In the genomic region with DNA sequence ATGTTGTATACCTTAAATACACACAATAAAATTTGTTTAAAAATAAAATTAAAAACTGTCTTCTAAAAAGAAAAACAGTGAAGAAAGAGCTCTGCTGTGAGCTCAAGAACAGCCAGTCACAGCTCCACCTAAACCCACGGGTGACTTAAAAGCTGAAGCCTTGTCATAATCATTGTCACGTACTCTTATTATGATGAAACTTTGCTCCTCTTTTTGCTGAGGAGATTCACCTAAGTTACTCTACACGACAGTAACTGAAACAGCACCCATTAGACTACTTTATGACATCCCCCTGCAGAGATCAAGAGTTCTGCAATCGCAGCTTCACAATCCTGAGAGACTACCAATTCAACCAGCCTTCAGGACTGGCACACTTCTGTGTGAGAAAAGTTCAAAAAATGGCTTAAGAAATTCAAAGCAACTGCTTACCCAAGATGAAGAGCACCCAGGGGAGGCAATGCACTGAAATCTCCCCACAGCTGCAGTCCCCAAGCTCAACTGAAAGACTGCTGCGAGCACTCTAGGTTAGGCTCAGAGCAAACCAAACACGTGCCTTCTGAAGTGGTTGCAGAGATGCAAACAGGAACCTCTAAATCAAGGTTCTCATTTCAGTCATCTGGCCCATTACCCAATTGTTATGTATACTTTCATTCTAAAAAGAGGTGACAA, we compare ENCODE assay signal across 8 cellular contexts. TPM values are rescaled to one million over a fixed set of nuclear protein-coding genes. Genes with fewer than 3 reads are reported as not detected.
DNase-seq lines count a peak whose midpoint lies in the region; ATAC-seq and TF ChIP-seq lines count a peak whose summit lies in the region.

TSS of gene JAML (minus strand) at position 500 of the 669 bp plus-strand sequence. CDS start 10,145 bp downstream, outside the sequence.

- no peaks in the 10 kb centered on the region for H3K79me1 ChIP-seq in trophoblast cell (ENCODE audit: low read length)

- peak within 1 kb of the TSS; percentile 93 for H3K4me3 Mint-ChIP-seq in activated naive CD8-positive, alpha-beta T cell treated with anti-CD3 and anti-CD28 coated beads for 36 hours

- ATAC-seq in GM19463 (IDR thresholded peaks at IDR 0.05; ENCODE audit: unreplicated experiment) (peak; percentile 46), GM21515 (IDR thresholded peaks at IDR 0.05; ENCODE audit: unreplicated experiment) (no peak)

- H3K27ac ChIP-seq in Peyer's patch (peak within 1 kb of the TSS; percentile 47 to 66 (median 58)), trophoblast cell (ENCODE audit: low read depth, low read length) (no peak within 1 kb of the TSS)

- H3K14ac ChIP-seq in trophoblast cell (ENCODE audit: low read length): no peak within 1 kb of the TSS

- peak; percentile 36 to 61 for TF ChIP-seq POLR2A in Peyer's patch (IDR thresholded peaks at IDR 0.05)

- H3K9me3 Mint-ChIP-seq in activated naive CD8-positive, alpha-beta T cell treated with anti-CD3 and anti-CD28 coated beads for 36 hours: peaks cover 11% of the 10 kb centered on the region

- no peak within 1 kb of the TSS for H3K18ac ChIP-seq in trophoblast cell (ENCODE audit: low read length)

- H3K9me3 ChIP-seq in Peyer's patch: no peaks in the 10 kb centered on the region
- no peaks in the 10 kb centered on the region for H3K9me3 ChIP-seq in trophoblast cell (ENCODE audit: insufficient read depth, low read depth, low read length)

- H3K36me3 ChIP-seq in Peyer's patch: peaks cover 0 to 5% (median 0%) of the 10 kb centered on the region in 3 donors
- no peaks in the 10 kb centered on the region for H3K36me3 ChIP-seq in trophoblast cell (ENCODE audit: control insufficient read depth in 1 of 2, insufficient read depth in 2 of 2, low read length in 2 of 2)

- no peaks in the 10 kb centered on the region for H3K27me3 Mint-ChIP-seq in activated naive CD8-positive, alpha-beta T cell treated with anti-CD3 and anti-CD28 coated beads for 36 hours

- H3K4me1 ChIP-seq in Peyer's patch (peaks cover 0 to 7% (median 2%) of the 10 kb centered on the region in 4 donors), trophoblast cell (ENCODE audit: control insufficient read depth in 1 of 2, insufficient read depth in 2 of 2, low read length in 2 of 2) (no peaks in the 10 kb centered on the region)

- no peak within 1 kb of the TSS for H2BK5ac ChIP-seq in trophoblast cell (ENCODE audit: low read depth, low read length, poor library complexity)

- H3K36me3 Mint-ChIP-seq in activated naive CD8-positive, alpha-beta T cell treated with anti-CD3 and anti-CD28 coated beads for 36 hours: peaks cover 86% of the 10 kb centered on the region

- no peak within 1 kb of the TSS for H3K27ac Mint-ChIP-seq in activated naive CD8-positive, alpha-beta T cell treated with anti-CD3 and anti-CD28 coated beads for 36 hours

- H2BK120ac ChIP-seq in trophoblast cell (ENCODE audit: insufficient read depth, low read length, poor library complexity): no peak within 1 kb of the TSS

- no peak within 1 kb of the TSS for H4K12ac ChIP-seq in trophoblast cell (ENCODE audit: low read depth, low read length)

- H3K23ac ChIP-seq in trophoblast cell (ENCODE audit: low read length): no peak within 1 kb of the TSS

- no peak within 1 kb of the TSS for H3K4me2 ChIP-seq in trophoblast cell (ENCODE audit: low read length)

- H2AK5ac ChIP-seq in trophoblast cell (ENCODE audit: low read length): no peak within 1 kb of the TSS

- no peaks in the 10 kb centered on the region for H3K79me2 ChIP-seq in trophoblast cell (ENCODE audit: control insufficient read depth, insufficient read depth, low read length, poor library complexity)

- H3K27me3 ChIP-seq in Peyer's patch (no peaks in the 10 kb centered on the region), trophoblast cell (ENCODE audit: insufficient read depth, low read length) (no peaks in the 10 kb centered on the region)

- no peak within 1 kb of the TSS for H3K9ac ChIP-seq in trophoblast cell (ENCODE audit: low read length)

- no peak within 1 kb of the TSS for H4K8ac ChIP-seq in trophoblast cell (ENCODE audit: low read depth, low read length)

- DNase-seq in Peyer's patch (peak in 2 of 3 donors; percentile 74 to 86), NCI-H345 (lab: John Stamatoyannopoulos, UW) (no peak), trophoblast cell (no peak), EL (no peak)
- DNase-seq in activated naive CD8-positive, alpha-beta T cell treated with anti-CD3 and anti-CD28 coated beads for 36 hours: peak; percentile 72
- DNase-seq in stimulated activated CD4-positive, alpha-beta T cell treated with anti-CD3 and anti-CD28 coated beads, Interleukin-4, amount 100 ng/mL, for 24 hours: peak; percentile 74

- no peak within 1 kb of the TSS for H3K4ac ChIP-seq in trophoblast cell (ENCODE audit: low read depth, low read length)

- WGBS in trophoblast cell (ENCODE audit: extremely low coverage, insufficient coverage, insufficient read length): no CpG with 5 or more reads among the region's 6 CpGs

- H3K4me1 Mint-ChIP-seq in activated naive CD8-positive, alpha-beta T cell treated with anti-CD3 and anti-CD28 coated beads for 36 hours: peaks cover 42% of the 10 kb centered on the region

- H4K91ac ChIP-seq in trophoblast cell (ENCODE audit: low read depth, low read length): no peak within 1 kb of the TSS

- H2AFZ ChIP-seq in trophoblast cell (ENCODE audit: insufficient read depth, low read length, poor library complexity): no peak within 1 kb of the TSS

- H3K4me3 ChIP-seq in Peyer's patch: peak within 1 kb of the TSS; percentile 15 to 41 (median 21)
- no peak within 1 kb of the TSS for H3K4me3 ChIP-seq in trophoblast cell (ENCODE audit: low read depth, low read length)

- no peak within 1 kb of the TSS for H2BK12ac ChIP-seq in trophoblast cell (ENCODE audit: low read length)

- TF ChIP-seq CTCF in Peyer's patch (IDR thresholded peaks at IDR 0.05): peak in 1 of 6 experiments; percentile 4

RNA-seq across cellular contexts. Expression of gene JAML, which starts in this region (rescaled TPM):
- 10 to 100 TPM in 3 of 4 donors, 1 to 10 TPM in 1; 7.5 to 83.3 (median 14.4) TPM for total RNA-seq in Peyer's patch
- total RNA-seq in activated naive CD8-positive, alpha-beta T cell treated with anti-CD3 and anti-CD28 coated beads for 36 hours: 100 to 1,000 TPM; 148 to 150 TPM
- polyA plus RNA-seq in trophoblast cell (2013): 0.11 and 0.19 TPM in 2 replicates

Comparison
In these comparisons a context has a peak if more than half of its experiments do, and no peak if none do; other contexts are left out.
1. DNase-seq: peak in Peyer's patch (2 of 3), activated naive CD8-positive, alpha-beta T cell treated with anti-CD3 and anti-CD28 coated beads for 36 hours (single experiment) and stimulated activated CD4-positive, alpha-beta T cell treated with anti-CD3 and anti-CD28 coated beads, Interleukin-4, amount 100 ng/mL, for 24 hours (single experiment); none in NCI-H345 (single experiment), trophoblast cell (0 of 2) and EL (single experiment).